8 cellular contexts compared by ENCODE assay signal in the genomic region with DNA sequence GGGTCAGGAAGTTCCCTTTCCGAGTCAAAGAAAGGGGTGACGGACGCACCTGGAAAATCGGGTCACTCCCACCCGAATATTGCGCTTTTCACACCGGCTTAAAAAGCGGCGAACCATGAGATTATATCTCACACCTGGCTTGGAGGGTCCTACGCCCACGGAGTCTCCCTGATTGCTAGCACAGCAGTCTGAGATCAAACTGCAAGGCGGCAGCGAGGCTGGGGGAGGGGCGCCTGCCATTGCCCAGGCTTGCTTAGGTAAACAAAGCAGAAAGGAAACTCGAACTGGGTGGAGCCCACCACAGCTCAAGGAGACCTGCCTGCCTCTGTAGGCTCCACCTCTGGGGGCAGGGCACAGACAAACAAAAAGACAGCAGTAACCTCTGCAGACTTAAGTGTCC.
A peak's percentile ranks its signal among the peaks of the same experiment; 100 is the strongest.
DNase-seq lines count a peak whose midpoint lies in the region; FAIRE-seq and TF ChIP-seq lines count a peak whose summit lies in the region.
"Not testable (repeated sequence)": the region's sequence is repeated elsewhere in the genome, so short reads cannot be mapped to it uniquely, and the experiment has no call there.

No MANE protein-coding gene starts in this region.

- not testable (repeated sequence) for H3K4me1 ChIP-seq in BLaER1 treated with 17β-estradiol and CSF1 and Interleukin-3, amounts not matched to agents 10 nM and 100 nM; HUES64 (ENCODE audit: insufficient read depth, low read length); NT2/D1 (ENCODE audit: insufficient read depth, insufficient read length); H1 (replicated peaks in 1 of 4; ENCODE audit: control insufficient read depth in 3 of 4, insufficient read depth in 4 of 4, low read length in 3 of 4); iPS-18a (ENCODE audit: control insufficient read depth, low read depth, low read length)

- intact Hi-C loops in posterior vena cava (cut with DNase I): not testable (repeated sequence)

- H3K79me1 ChIP-seq in H1 (ENCODE audit: low read depth, low read length): not testable (repeated sequence)

- TF ChIP-seq RAD21 in H1 (IDR thresholded peaks at IDR 0.05 in 1 of 2, conservative IDR thresholded peaks at IDR 0.05 in 1 of 2; ENCODE audit: low read depth in 2 of 2, low read length in 2 of 2): not testable (repeated sequence)

- H3K4ac ChIP-seq in H1 (replicated peaks; ENCODE audit: insufficient read length, low read depth, low read length): not testable (repeated sequence)

- H3K23me2 ChIP-seq in H1 (ENCODE audit: low read depth, low read length): not testable (repeated sequence)

- not testable (repeated sequence) for H3K23ac ChIP-seq in H1 (ENCODE audit: insufficient read length)

- TF ChIP-seq EP300 in H1 (IDR thresholded peaks at IDR 0.05; ENCODE audit: borderline replicate concordance in 1 of 2, low read depth in 2 of 2, low read length in 2 of 2): not testable (repeated sequence)

- DNase-seq in ELF-1 (ENCODE audit: low read depth, low spot score): peak; percentile 79
- DNase-seq in NCI-H2171 (lab: John Stamatoyannopoulos, UW): peak; percentile 25
- DNase-seq in NT2/D1 (ENCODE audit: low read depth, low spot score): peak; percentile 23
- peak; percentile 25 to 56 for DNase-seq in H1 (ENCODE audit: low read depth in 1 of 2, low spot score in 2 of 2)
- DNase-seq in posterior vena cava (ENCODE audit: low spot score): peak; percentile 62

- H2BK20ac ChIP-seq in H1 (ENCODE audit: low read length): not testable (repeated sequence)

- not testable (repeated sequence) for H3K27ac ChIP-seq in BLaER1 treated with 17β-estradiol and CSF1 and Interleukin-3, amounts not matched to agents 10 nM and 100 nM; H1 (ENCODE audit: low read depth, low read length); iPS-18a (ENCODE audit: low read length)
- H3K27ac ChIP-seq in HUES64 (ENCODE audit: low read depth, low read length): peak overlapping the region; percentile 52; the same call in 1 of the 2 replicates

- H3K27me3 ChIP-seq in BLaER1 treated with 17β-estradiol and CSF1 and Interleukin-3, amounts not matched to agents 10 nM and 100 nM; HUES64 (ENCODE audit: insufficient read depth, low read length); NT2/D1 (ENCODE audit: insufficient read depth, insufficient read length); H1 (replicated peaks in 1 of 4; ENCODE audit: control insufficient read depth in 3 of 4, extremely low read depth in 1 of 4, insufficient read depth in 3 of 4, low read length in 3 of 4); iPS-18a (ENCODE audit: control insufficient read depth, insufficient read depth, low read length): not testable (repeated sequence)

- H2BK12ac ChIP-seq in H1 (ENCODE audit: low read depth, low read length): not testable (repeated sequence)

- not testable (repeated sequence) for H2AK5ac ChIP-seq in H1 (ENCODE audit: low read depth, low read length)

- not testable (repeated sequence) for H2BK15ac ChIP-seq in H1 (ENCODE audit: low read length)

- not testable (repeated sequence) for H2AFZ ChIP-seq in H1 (ENCODE audit: low read length)

- H3K56ac ChIP-seq in H1 (replicated peaks; ENCODE audit: insufficient read length, low read depth, low read length): not testable (repeated sequence)

- peak overlapping the region; percentile 29 to 72 (median 57); a peak in 17 of 22 replicates for H3K4me2 ChIP-seq in BLaER1 treated with 17β-estradiol and CSF1 and Interleukin-3, amounts not matched to agents 10 nM and 100 nM
- H3K4me2 ChIP-seq in H1 (ENCODE audit: insufficient read depth in 1 of 2, low read depth in 2 of 2, low read length in 2 of 2): peak overlapping the region; percentile 38 to 42; a peak in 3 of 4 replicates

- not testable (repeated sequence) for TF ChIP-seq CTCF in H1 (IDR thresholded peaks at IDR 0.05; ENCODE audit: control extremely low read depth in 1 of 3, insufficient read depth in 1 of 3, low read depth in 1 of 3, low read length in 3 of 3)

- not testable (repeated sequence) for H3K79me2 ChIP-seq in H1 (ENCODE audit: control insufficient read depth in 1 of 2, insufficient read depth in 2 of 2, low read length in 2 of 2)

- not testable (repeated sequence) for H2BK5ac ChIP-seq in H1 (ENCODE audit: low read depth, low read length)

- H3K14ac ChIP-seq in H1 (ENCODE audit: insufficient read length): not testable (repeated sequence)

- H4K20me1 ChIP-seq in BLaER1 treated with 17β-estradiol and CSF1 and Interleukin-3, amounts not matched to agents 10 nM and 100 nM; H1 (replicated peaks in 1 of 2; ENCODE audit: control insufficient read depth in 1 of 2, insufficient read depth in 2 of 2, low read length in 2 of 2): not testable (repeated sequence)

- FAIRE-seq in H1 (lab: Jason Lieb, UNC): not testable (repeated sequence)

- not testable (repeated sequence) for H4K91ac ChIP-seq in H1 (replicated peaks; ENCODE audit: insufficient read length, low read length)

- POLR2A ChIA-PET in H1 (lab: Charles Lee; ENCODE audit: partially characterized antibody): not testable (repeated sequence)

- not testable (repeated sequence) for H2BK120ac ChIP-seq in H1 (replicated peaks; ENCODE audit: low read depth, low read length)

- WGBS in HUES64: 52% methylated on average over 15 of the region's 15 CpGs
- WGBS in H1 (ENCODE audit: extremely low coverage in 1 of 2, insufficient coverage in 1 of 2, insufficient read length in 1 of 2, insufficient replicate concordance in 2 of 2, low coverage in 1 of 2, low lambda C conversion rate in 2 of 2, missing lambda C conversion rate in 1 of 2), 2 experiments: 68% methylated on average over 11 of the region's 15 CpGs; no CpG with 5 or more reads in 1 of the 2 experiments

- not testable (repeated sequence) for TF ChIP-seq POLR2A in H1 (IDR thresholded peaks at IDR 0.05; ENCODE audit: control extremely low read depth in 1 of 2, low read depth in 2 of 2, low read length in 2 of 2)

- H3K4me3 ChIP-seq in BLaER1 treated with 17β-estradiol and CSF1 and Interleukin-3, amounts not matched to agents 10 nM and 100 nM: peak overlapping the region in 3 of 10 experiments; percentile 31 to 40 (median 38); a peak in 6 of 20 replicates
- H3K4me3 ChIP-seq in HUES64 (ENCODE audit: low read length) (peak overlapping the region; percentile 45), NT2/D1 (ENCODE audit: insufficient read length, low read depth) (peak overlapping the region; percentile 29), H1 (ENCODE audit: extremely low read depth in 1 of 4, insufficient read depth in 2 of 4, low read depth in 3 of 4, low read length in 4 of 4) (peak overlapping the region in 2 of 4 experiments; percentile 30 to 37; a peak in 3 of 8 replicates), iPS-18a (ENCODE audit: low read length) (peak overlapping the region; percentile 30)

- H4K8ac ChIP-seq in H1 (ENCODE audit: extremely low read depth, insufficient read depth, low read length): peak overlapping the region; percentile 79; the same call in 1 of the 2 replicates

- H3K36me3 ChIP-seq in BLaER1 treated with 17β-estradiol and CSF1 and Interleukin-3, amounts not matched to agents 10 nM and 100 nM; HUES64 (ENCODE audit: insufficient read depth, low read length); NT2/D1 (ENCODE audit: insufficient read depth, insufficient read length, low read length); H1 (ENCODE audit: control insufficient read depth in 2 of 4, insufficient read depth in 4 of 4, low read length in 3 of 4); iPS-18a (ENCODE audit: control insufficient read depth, low read depth, low read length): not testable (repeated sequence)

- H3K18ac ChIP-seq in H1 (ENCODE audit: extremely low read depth, low read length): not testable (repeated sequence)

- not testable (repeated sequence) for H3K9ac ChIP-seq in BLaER1 treated with 17β-estradiol and CSF1 and Interleukin-3, amounts not matched to agents 10 nM and 100 nM; NT2/D1 (ENCODE audit: insufficient read length, low read depth); H1 (replicated peaks in 1 of 4; ENCODE audit: extremely low read depth in 1 of 4, low read depth in 3 of 4, low read length in 3 of 4)
- peak overlapping the region; percentile 70 for H3K9ac ChIP-seq in HUES64 (ENCODE audit: low read depth, low read length)
- peak overlapping the region; percentile 22 for H3K9ac ChIP-seq in iPS-18a (ENCODE audit: low read length)

- CTCF ChIA-PET in H1 (lab: Charles Lee; ENCODE audit: partially characterized antibody): not testable (repeated sequence)

- not testable (repeated sequence) for H4K5ac ChIP-seq in H1 (ENCODE audit: insufficient read length, low read depth, low read length)

- H3K9me3 ChIP-seq in BLaER1 treated with 17β-estradiol and CSF1 and Interleukin-3, amounts not matched to agents 10 nM and 100 nM (replicated peaks in 1 of 11): peaks cover 0 to 17% (median 10%) of the 10 kb centered on the region in 11 experiments; a peak in 12 of 22 replicates
- H3K9me3 ChIP-seq in HUES64 (ENCODE audit: insufficient read depth, low read depth, low read length); H1 (ENCODE audit: insufficient read depth in 2 of 2, low read depth in 1 of 2, low read length in 1 of 2); iPS-18a (ENCODE audit: control insufficient read depth, low read depth, low read length): not testable (repeated sequence)
- peaks cover 11% of the 10 kb centered on the region for H3K9me3 ChIP-seq in NT2/D1 (ENCODE audit: insufficient read depth, low read length)

TF ChIP-seq in H1, 55 proteins besides CTCF, POLR2A, EP300 and RAD21:
- TF ChIP-seq RBBP5 (IDR thresholded peaks at IDR 0.05; ENCODE audit: borderline replicate concordance, low read depth, low read length) (0 out of 2 replicates have a peak, but pooled peaks have one; percentile 50), TAF1 (IDR thresholded peaks at IDR 0.05; ENCODE audit: low read depth, low read length) (peak; percentile 22; the same call in 1 of the 2 replicates)

Comparison
In these comparisons a context has a peak if more than half of its experiments do, and no peak if none do; other contexts are left out.
1. DNase-seq: peak in every context shown above with its lines; median percentile 79 in ELF-1; 62 in posterior vena cava; 40 in H1; 25 in NCI-H2171; 23 in NT2/D1.